Comparison of ENCODE assay signal across 7 cellular contexts in genomic region chrX:76454456-76454927, GRCh38. TPM values are rescaled to one million over a fixed set of nuclear protein-coding genes. Genes with fewer than 3 reads are reported as not detected.
A peak's percentile ranks its signal among the peaks of the same experiment; 100 is the strongest.
DNase-seq lines count a peak whose midpoint lies in the region; ATAC-seq, FAIRE-seq and TF ChIP-seq lines count a peak whose summit lies in the region.

No MANE protein-coding gene starts in this region.

- DNase-seq in ELR (ENCODE audit: low read depth) (peak; percentile 11), GM20000 (ENCODE audit: low spot score) (peak; percentile 5), NCI-H128 (lab: John Stamatoyannopoulos, UW; ENCODE audit: unreplicated experiment) (peak; percentile 0), bronchial epithelial cell (ENCODE audit: low read depth) (peak; percentile 13), mesenteric fat pad (ENCODE audit: low spot score) (peak; percentile 28)
- no peak for DNase-seq in effector CD4-positive, alpha-beta T cell

- FAIRE-seq in bronchial epithelial cell (lab: Jason Lieb, UNC) = no peak

- no peak for ATAC-seq in HG03095 (IDR thresholded peaks at IDR 0.05; ENCODE audit: unreplicated experiment)

- H3K27me3 ChIP-seq in bronchial epithelial cell (ENCODE audit: control insufficient read depth, insufficient read depth, low read length) = no peaks in the 10 kb centered on the region

- TF ChIP-seq CTCF in GM20000 (IDR thresholded peaks at IDR 0.05; ENCODE audit: extremely low read depth, missing control alignments) = no peak
- peak; percentile 55 for TF ChIP-seq CTCF in bronchial epithelial cell (IDR thresholded peaks at IDR 0.05; ENCODE audit: insufficient read depth, low read length, severe bottlenecking)

- H3K36me3 ChIP-seq in bronchial epithelial cell (ENCODE audit: control insufficient read depth, insufficient read depth, low read length) = no peaks in the 10 kb centered on the region

- H3K4me3 ChIP-seq in bronchial epithelial cell (ENCODE audit: low read depth, low read length) = no peak overlapping the region

RNA-seq across cellular contexts. Expression of gene MAGEE1, which starts 27.0 kb away (rescaled TPM):
- total RNA-seq in bronchial epithelial cell (0.51 and 0.53 TPM in 2 replicates), mesenteric fat pad (1.2 TPM)
